Comparison of ENCODE assay signal across 14 cellular contexts in genomic region chr1:46675549-46676314, GRCh38. TPM values are rescaled to one million over a fixed set of nuclear protein-coding genes. Genes with fewer than 3 reads are reported as not detected.
A peak's percentile ranks its signal among the peaks of the same experiment; 100 is the strongest.
DNase-seq lines count a peak whose midpoint lies in the region; ATAC-seq, FAIRE-seq and TF ChIP-seq lines count a peak whose summit lies in the region.
"Had no signal": no experiment of that assay in that cellular context is flagged by ENCODE, and none has a peak within 500 bp of the region (broad histone marks: within the 10 kb centered on the region; RNA-seq: fewer than 3 reads in every experiment).

No MANE protein-coding gene starts in this region.

- H3K4me1 ChIP-seq in GM12878 (ENCODE audit: control insufficient read depth, insufficient read depth, low read length), result peaks cover 8% of the 10 kb centered on the region
- no peaks in the 10 kb centered on the region for H3K4me1 ChIP-seq in psoas muscle

- H3K4me2 ChIP-seq in GM12878 (ENCODE audit: control insufficient read depth, insufficient read depth), result peak overlapping the region; percentile 32

- H3K27me3 Mint-ChIP-seq in CD4-positive, alpha-beta T cell, result no peaks in the 10 kb centered on the region

- SMC1A ChIA-PET in GM12878 (lab: Charles Lee; ENCODE audit: uncharacterized antibody, unreplicated experiment), result interaction anchor here (1.1 to 1.5 kb wide), 3 partner anchors 14 to 29 kb away, joined by 3 to 6 read pairs (median 4); no protein-coding TSS in a partner anchor

- peak; percentile 86 for ATAC-seq in CD4-positive, alpha-beta T cell (ENCODE audit: poor library complexity)
- ATAC-seq in HG03139 (IDR thresholded peaks at IDR 0.05; ENCODE audit: unreplicated experiment), result peak; percentile 47
- peak; percentile 81 for ATAC-seq in GM12878
- ATAC-seq in GM21786 (IDR thresholded peaks at IDR 0.05; ENCODE audit: unreplicated experiment), result no peak
- no peak for ATAC-seq in psoas muscle

- CTCF ChIA-PET in CD4-positive, alpha-beta T cell (lab: Charles Lee), result no interaction called here
- CTCF ChIA-PET in GM12878 (lab: Yijun Ruan, JAX), result interaction anchor here (0.7 to 2.3 kb wide), 3 partner anchors 8 to 330 kb away, joined by 3 to 9 read pairs (median 3); partner anchors contain the start of gene ATPAF1

- TF ChIP-seq POLR2A in GM12878 (IDR thresholded peaks at IDR 0.05; ENCODE audit: low read depth, low read length), result no peak

- no peak overlapping the region for H3K4me3 ChIP-seq in GM12878
- no peak overlapping the region for H3K4me3 ChIP-seq in psoas muscle
- H3K4me3 ChIP-seq: HAP-1 had no signal

- TF ChIP-seq CTCF in CD4-positive, alpha-beta T cell (IDR thresholded peaks at IDR 0.05), result no peak
- TF ChIP-seq CTCF in GM12878 (IDR thresholded peaks at IDR 0.05 in 2 of 3, conservative IDR thresholded peaks at IDR 0.05 in 1 of 3; ENCODE audit: control insufficient read depth in 2 of 3, extremely low read depth in 1 of 3, insufficient read depth in 1 of 3, low read depth in 3 of 3, low read length in 3 of 3) (no peak), psoas muscle (IDR thresholded peaks at IDR 0.05) (no peak)

- BruUV-seq in GM12878 (replicated peaks; lab: Mats Ljungman, UMichigan), result no TSS peak

- no peak for TF ChIP-seq EP300 in GM12878 (IDR thresholded peaks at IDR 0.05; ENCODE audit: borderline replicate concordance in 1 of 2, control insufficient read depth in 1 of 2, low read depth in 2 of 2, low read length in 2 of 2)

- peaks cover 24% of the 10 kb centered on the region for H3K4me1 Mint-ChIP-seq in CD4-positive, alpha-beta T cell (ENCODE audit: low read depth)

- H3K9me3 Mint-ChIP-seq in CD4-positive, alpha-beta T cell, result no peaks in the 10 kb centered on the region

- no peaks in the 10 kb centered on the region for H3K9me3 ChIP-seq in CD4-positive, alpha-beta T cell (ENCODE audit: control insufficient read depth, low read length)
- H3K9me3 ChIP-seq in GM12878 (replicated peaks; ENCODE audit: control insufficient read depth, insufficient read depth, low read length) (no peaks in the 10 kb centered on the region), psoas muscle (no peaks in the 10 kb centered on the region)
- H3K9me3 ChIP-seq: HAP-1 had no signal

- intact Hi-C loops in CD4-positive, alpha-beta T cell (cut with DNase I, micrococcal nuclease), result no loop called here
- intact Hi-C loops in GM12878 (cut with micrococcal nuclease; ENCODE audit: unreplicated experiment), result no loop called here
- intact Hi-C loops in psoas muscle (cut with DNase I), result no loop called here

- POLR2A ChIA-PET in CD4-positive, alpha-beta T cell (lab: Charles Lee), result interaction anchor here (0.8 to 1.8 kb wide), 5 partner anchors 7 to 72 kb away, joined by 3 to 10 read pairs (median 4); partner anchors contain the start of gene MKNK1
- POLR2A ChIA-PET in GM12878 (lab: Charles Lee), result interaction anchor here (1.4 to 1.8 kb wide), 2 partner anchors 8 to 72 kb away, joined by 3 to 6 read pairs; partner anchors contain the start of genes ATPAF1 and MKNK1

- RAD21 ChIA-PET in GM12878 (lab: Charles Lee; ENCODE audit: unreplicated experiment), result interaction anchor here (1.9 kb wide), 1 partner anchor 8 kb away, joined by 4 read pairs; no protein-coding TSS in a partner anchor

- no peaks in the 10 kb centered on the region for H3K27me3 ChIP-seq in CD4-positive, alpha-beta T cell (ENCODE audit: control insufficient read depth, insufficient read depth, low read length)
- no peaks in the 10 kb centered on the region for H3K27me3 ChIP-seq in GM12878 (replicated peaks in 1 of 2; ENCODE audit: control insufficient read depth in 2 of 2, insufficient read depth in 2 of 2, low read length in 1 of 2)
- H3K27me3 ChIP-seq in psoas muscle (ENCODE audit: insufficient read depth in 3 of 3, low read length in 2 of 3), result no peaks in the 10 kb centered on the region

- H3K27ac ChIP-seq in CD4-positive, alpha-beta T cell (ENCODE audit: low read depth, low read length), result peak overlapping the region; percentile 8
- H3K27ac ChIP-seq in GM12878 (ENCODE audit: control insufficient read depth, insufficient read depth) (peak overlapping the region; percentile 70), psoas muscle (no peak overlapping the region)

- in situ Hi-C loops in GM12878 (cut with MboI), result no loop called here

- H3K4me3 Mint-ChIP-seq in CD4-positive, alpha-beta T cell, result peak overlapping the region; percentile 50

- H3K9ac ChIP-seq in GM12878 (ENCODE audit: control insufficient read depth, insufficient read depth, low read length), result no peak overlapping the region

- no peaks in the 10 kb centered on the region for H3K79me2 ChIP-seq in GM12878 (ENCODE audit: control insufficient read depth, insufficient read depth, low read length)

- H4K20me1 ChIP-seq in GM12878 (ENCODE audit: control insufficient read depth, insufficient read depth), result no peaks in the 10 kb centered on the region

- no peak for TF ChIP-seq RAD21 in GM12878 (IDR thresholded peaks at IDR 0.05; ENCODE audit: insufficient read depth, low read depth, low read length)

- peaks cover 56% of the 10 kb centered on the region for H3K36me3 Mint-ChIP-seq in CD4-positive, alpha-beta T cell (ENCODE audit: low read depth)

- peak overlapping the region; percentile 98 for H3K27ac Mint-ChIP-seq in CD4-positive, alpha-beta T cell

- H3K36me3 ChIP-seq in GM12878 (ENCODE audit: control insufficient read depth in 2 of 2, insufficient read depth in 2 of 2, low read length in 1 of 2) (peaks cover 6 to 15% of the 10 kb centered on the region in 2 experiments), psoas muscle (ENCODE audit: insufficient read depth in 1 of 2, low read depth in 1 of 2) (peaks cover 2 to 68% of the 10 kb centered on the region in 2 donors)

- FAIRE-seq in GM19239 (lab: Jason Lieb, UNC), result peak; percentile 48
- no peak for FAIRE-seq in GM12878 (lab: Jason Lieb, UNC)

- peak overlapping the region; percentile 79 for H2AFZ ChIP-seq in GM12878 (ENCODE audit: control insufficient read depth, low read depth, low read length)

- 100% methylated on average over 1 of the region's 1 CpG for WGBS in GM12878 (ENCODE audit: insufficient coverage, insufficient replicate concordance, low lambda C conversion rate, missing lambda C conversion rate)
- 75 to 82% (median 81%) methylated on average over 1 of the region's 1 CpG for WGBS in psoas muscle, 3 donors

- no peak for DNase-seq in CD4-positive, alpha-beta T cell
- DNase-seq in GM19239 (ENCODE audit: insufficient read length, low spot score) (no peak), GM12878 (ENCODE audit: low read depth, low spot score) (no peak), UCSD-AML1 (lab: John Stamatoyannopoulos, UW; ENCODE audit: unreplicated experiment) (no peak), mesenteric fat pad (ENCODE audit: low spot score) (no peak), psoas muscle (no peak)
- DNase-seq: C1 segment of cervical spinal cord, NCI-H187 treated with DMSO at 0.1 percent for 48 hours, retina, SW 1271 had no signal

RNA-seq across cellular contexts. Expression of gene TEX38, which starts 4.1 kb away (rescaled TPM):
- total RNA-seq in CD4-positive, alpha-beta T cell, result not detected
- total RNA-seq in GM12878 (2013; cell fraction: nucleolus; rRNA removed), result not detected in 2 replicates
- total RNA-seq in GM12878 (2014; rRNA removed) (not detected in 2 replicates), GM12878 (2014; rRNA removed; fragmentation: Illumina TruSeq; extraction: Trizol) (not detected in 2 replicates), GM12878 (2021) (not detected in 2 replicates), mesenteric fat pad (not detected), psoas muscle (not detected)
- not detected for polyA plus RNA-seq in GM12878 (2011; ENCODE audit: low read depth)
- polyA plus RNA-seq in GM12878 (2011; rRNA removed) (0.07 TPM in 1 of 2 replicates, not detected in the other), GM12878 (2014; fragmentation: Illumina TruSeq; extraction: Trizol) (not detected in 2 replicates), GM12878 (2014; fragmentation: Nextera tagmentation; extraction: Ambion mirVana) (not detected), GM12878 (2014; rRNA removed) (not detected in 2 replicates), GM12878 (2016; fragmentation: Nextera tagmentation; extraction: Ambion mirVana) (under 1 TPM; 0.15 to 0.32 TPM), psoas muscle (under 1 TPM in 1 of 3 donors, not detected in 2; 0.08 TPM)
- polyA plus RNA-seq in GM12878 (2011; cell fraction: cytosol; rRNA removed), result not detected in 2 replicates
- polyA plus RNA-seq in GM12878 (2011; cell fraction: nucleus; rRNA removed), result 0.15 TPM in 1 of 2 replicates, not detected in the other
- polyA plus RNA-seq in GM12878 (2012), result 0.32 TPM in 1 of 2 replicates, not detected in the other
- polyA minus RNA-seq in GM12878 (2011; rRNA and poly(A)+ RNA removed), result 0.21 TPM in 1 of 2 replicates, not detected in the other
- polyA minus RNA-seq in GM12878 (2011; cell fraction: cytosol; rRNA and poly(A)+ RNA removed), result not detected in 2 replicates
- polyA minus RNA-seq in GM12878 (2011; cell fraction: nucleus; rRNA and poly(A)+ RNA removed), result not detected in 2 replicates
- total RNA-seq: glomerular endothelial cell had no signal

RNA-seq across cellular contexts. Expression of gene ATPAF1, which starts 7.6 kb away (rescaled TPM):
- 10 to 100 TPM; 10.1 to 12.4 TPM for total RNA-seq in CD4-positive, alpha-beta T cell
- 31.8 and 37.1 TPM in 2 replicates for total RNA-seq in GM12878 (2013; cell fraction: nucleolus; rRNA removed)
- total RNA-seq in GM12878 (2014; rRNA removed) (42.8 and 49.5 TPM in 2 replicates), GM12878 (2014; rRNA removed; fragmentation: Illumina TruSeq; extraction: Trizol) (40.1 and 41.3 TPM in 2 replicates), GM12878 (2021) (39.6 and 40.2 TPM in 2 replicates), mesenteric fat pad (52.3 TPM), psoas muscle (100 to 1,000 TPM in 3 of 4 donors, 10 to 100 TPM in 1; 98.3 to 114 (median 107) TPM)
- polyA plus RNA-seq in GM12878 (2011; ENCODE audit: low read depth), result 49.3 TPM
- polyA plus RNA-seq in GM12878 (2011; rRNA removed) (93.5 and 123 TPM in 2 replicates), GM12878 (2014; fragmentation: Illumina TruSeq; extraction: Trizol) (61.1 and 67.6 TPM in 2 replicates), GM12878 (2014; fragmentation: Nextera tagmentation; extraction: Ambion mirVana) (10 to 100 TPM; 15.2 to 32.6 TPM), GM12878 (2014; rRNA removed) (42.3 and 54.0 TPM in 2 replicates), GM12878 (2016; fragmentation: Nextera tagmentation; extraction: Ambion mirVana) (10 to 100 TPM; 64.2 to 74.6 TPM), psoas muscle (100 to 1,000 TPM in 1 of 3 donors, 10 to 100 TPM in 2; 60.9 to 156 (median 82.0) TPM)
- 69.3 and 105 TPM in 2 replicates for polyA plus RNA-seq in GM12878 (2011; cell fraction: cytosol; rRNA removed)
- polyA plus RNA-seq in GM12878 (2011; cell fraction: nucleus; rRNA removed), result 35.8 and 37.9 TPM in 2 replicates
- 35.3 and 44.8 TPM in 2 replicates for polyA plus RNA-seq in GM12878 (2012)
- 49.3 and 62.9 TPM in 2 replicates for polyA minus RNA-seq in GM12878 (2011; rRNA and poly(A)+ RNA removed)
- polyA minus RNA-seq in GM12878 (2011; cell fraction: cytosol; rRNA and poly(A)+ RNA removed), result 17.8 and 19.5 TPM in 2 replicates
- polyA minus RNA-seq in GM12878 (2011; cell fraction: nucleus; rRNA and poly(A)+ RNA removed), result 13.5 and 17.1 TPM in 2 replicates

RNA-seq across cellular contexts. Expression of gene EFCAB14, which starts 43.2 kb away (rescaled TPM):
- 10 to 100 TPM; 36.8 to 38.3 TPM for total RNA-seq in CD4-positive, alpha-beta T cell
- 57.2 and 69.3 TPM in 2 replicates for total RNA-seq in GM12878 (2013; cell fraction: nucleolus; rRNA removed)
- total RNA-seq in GM12878 (2014; rRNA removed), result 44.8 and 54.1 TPM in 2 replicates
- 46.1 and 51.1 TPM in 2 replicates for total RNA-seq in GM12878 (2014; rRNA removed; fragmentation: Illumina TruSeq; extraction: Trizol)
- total RNA-seq in GM12878 (2021), result 42.3 and 46.3 TPM in 2 replicates
- polyA plus RNA-seq in GM12878 (2011; ENCODE audit: low read depth), result 28.0 TPM
- polyA plus RNA-seq in GM12878 (2011; rRNA removed), result 66.0 and 78.8 TPM in 2 replicates
- 32.3 and 37.9 TPM in 2 replicates for polyA plus RNA-seq in GM12878 (2011; cell fraction: cytosol; rRNA removed)
- 45.5 and 58.7 TPM in 2 replicates for polyA plus RNA-seq in GM12878 (2011; cell fraction: nucleus; rRNA removed)
- polyA plus RNA-seq in GM12878 (2012), result 27.1 and 28.6 TPM in 2 replicates
- 58.2 and 67.5 TPM in 2 replicates for polyA plus RNA-seq in GM12878 (2014; fragmentation: Illumina TruSeq; extraction: Trizol)
- polyA plus RNA-seq in GM12878 (2014; fragmentation: Nextera tagmentation; extraction: Ambion mirVana), result 10 to 100 TPM in 1 of 2 experiments, 1 to 10 TPM in 1; 7.8 to 12.7 TPM
- polyA plus RNA-seq in GM12878 (2014; rRNA removed), result 25.0 and 31.5 TPM in 2 replicates
- 10 to 100 TPM; 36.8 to 40.9 TPM for polyA plus RNA-seq in GM12878 (2016; fragmentation: Nextera tagmentation; extraction: Ambion mirVana)
- 55.6 and 62.6 TPM in 2 replicates for polyA minus RNA-seq in GM12878 (2011; rRNA and poly(A)+ RNA removed)
- polyA minus RNA-seq in GM12878 (2011; cell fraction: cytosol; rRNA and poly(A)+ RNA removed), result 27.9 and 30.1 TPM in 2 replicates
- polyA minus RNA-seq in GM12878 (2011; cell fraction: nucleus; rRNA and poly(A)+ RNA removed), result 23.5 and 32.1 TPM in 2 replicates
- total RNA-seq in mesenteric fat pad, result 96.6 TPM
- total RNA-seq in psoas muscle, result 10 to 100 TPM; 48.4 to 63.3 (median 52.9) TPM
- 10 to 100 TPM; 21.1 to 62.5 (median 24.6) TPM for polyA plus RNA-seq in psoas muscle

RNA-seq across cellular contexts. Expression of gene MOB3C, which starts 59.1 kb away (rescaled TPM):
- total RNA-seq in CD4-positive, alpha-beta T cell, result 1 to 10 TPM; 6.7 to 7.8 TPM
- 18.1 and 19.8 TPM in 2 replicates for total RNA-seq in GM12878 (2013; cell fraction: nucleolus; rRNA removed)
- total RNA-seq in GM12878 (2014; rRNA removed), result 10.3 and 11.1 TPM in 2 replicates
- total RNA-seq in GM12878 (2014; rRNA removed; fragmentation: Illumina TruSeq; extraction: Trizol), result 8.4 and 8.6 TPM in 2 replicates
- total RNA-seq in GM12878 (2021), result 9.9 and 11.4 TPM in 2 replicates
- polyA plus RNA-seq in GM12878 (2011; ENCODE audit: low read depth), result 8.6 TPM
- 12.4 and 16.0 TPM in 2 replicates for polyA plus RNA-seq in GM12878 (2011; rRNA removed)
- 16.4 and 17.1 TPM in 2 replicates for polyA plus RNA-seq in GM12878 (2011; cell fraction: cytosol; rRNA removed)
- 19.9 and 24.1 TPM in 2 replicates for polyA plus RNA-seq in GM12878 (2011; cell fraction: nucleus; rRNA removed)
- polyA plus RNA-seq in GM12878 (2012), result 10.2 and 11.3 TPM in 2 replicates
- polyA plus RNA-seq in GM12878 (2014; fragmentation: Illumina TruSeq; extraction: Trizol), result 10.3 and 12.8 TPM in 2 replicates
- 1 to 10 TPM; 1.0 to 4.1 TPM for polyA plus RNA-seq in GM12878 (2014; fragmentation: Nextera tagmentation; extraction: Ambion mirVana)
- 9.8 and 10.7 TPM in 2 replicates for polyA plus RNA-seq in GM12878 (2014; rRNA removed)
- 1 to 10 TPM; 5.6 to 5.9 TPM for polyA plus RNA-seq in GM12878 (2016; fragmentation: Nextera tagmentation; extraction: Ambion mirVana)
- 14.6 and 18.1 TPM in 2 replicates for polyA minus RNA-seq in GM12878 (2011; rRNA and poly(A)+ RNA removed)
- polyA minus RNA-seq in GM12878 (2011; cell fraction: cytosol; rRNA and poly(A)+ RNA removed), result 2.7 and 4.0 TPM in 2 replicates
- polyA minus RNA-seq in GM12878 (2011; cell fraction: nucleus; rRNA and poly(A)+ RNA removed), result 12.7 and 18.1 TPM in 2 replicates
- total RNA-seq in mesenteric fat pad, result 44.6 TPM
- total RNA-seq in psoas muscle, result 10 to 100 TPM; 12.1 to 36.3 (median 28.5) TPM
- 10 to 100 TPM in 2 of 3 donors, 1 to 10 TPM in 1; 8.7 to 17.9 (median 13.4) TPM for polyA plus RNA-seq in psoas muscle

Comparison
In these comparisons a context has a peak if more than half of its experiments do, and no peak if none do; other contexts are left out.
1. ATAC-seq: peak in CD4-positive, alpha-beta T cell (single experiment), HG03139 (single experiment) and GM12878 (single experiment); none in GM21786 (single experiment) and psoas muscle (0 of 4).